Comparison of ENCODE assay signal across 14 cellular contexts in the genomic region with DNA sequence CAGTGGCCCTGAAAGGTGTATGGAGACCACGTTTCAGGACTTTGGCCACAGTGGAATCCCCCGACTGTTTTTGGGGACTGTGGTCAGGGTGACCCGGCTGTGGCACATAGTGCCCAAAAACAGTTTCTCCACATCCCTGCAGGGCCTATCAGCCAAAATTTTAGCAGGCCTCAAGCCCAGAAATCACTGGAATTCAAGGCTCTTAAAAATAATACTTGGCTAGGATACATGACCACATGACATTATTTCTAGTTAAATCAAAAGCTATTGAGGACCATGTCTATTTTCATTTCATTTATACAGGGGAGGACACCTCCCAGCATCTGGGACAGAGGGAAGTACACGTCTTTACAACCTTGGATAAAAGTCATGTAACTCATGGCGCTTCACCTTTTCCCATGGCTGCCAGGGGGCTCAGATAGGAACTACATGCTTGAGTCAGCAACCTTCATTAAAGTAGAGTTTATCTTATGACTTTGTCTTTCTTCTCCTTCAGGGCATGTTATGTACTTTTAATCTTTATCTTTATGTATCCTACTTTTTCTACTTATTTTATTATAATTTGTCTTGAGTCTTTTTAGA.
DNase-seq lines count a peak whose midpoint lies in the region; ATAC-seq, FAIRE-seq and TF ChIP-seq lines count a peak whose summit lies in the region.
"Had no signal": no experiment of that assay in that cellular context is flagged by ENCODE, and none has a peak within 500 bp of the region (broad histone marks: within the 10 kb centered on the region; RNA-seq: fewer than 3 reads in every experiment).

No MANE protein-coding gene starts in this region.

- ATAC-seq in right lobe of liver (no peak), HepG2 (no peak), GM18873 (IDR thresholded peaks at IDR 0.05; ENCODE audit: low FRiP score, unreplicated experiment) (no peak), HG02938 (IDR thresholded peaks at IDR 0.05; ENCODE audit: unreplicated experiment) (no peak)

- H3K27ac ChIP-seq in right lobe of liver (no peak overlapping the region), HepG2 (ENCODE audit: extremely low read length, insufficient read depth, low read length) (no peak overlapping the region), coronary artery (peak overlapping the region; percentile 95), osteoblast (ENCODE audit: low read depth, low read length) (peak overlapping the region; percentile 81)
- H3K27ac ChIP-seq: prostate gland had no signal

- H3K9me3 ChIP-seq in right lobe of liver (no peaks in the 10 kb centered on the region), HepG2 (ENCODE audit: low read length) (no peaks in the 10 kb centered on the region), osteoblast (ENCODE audit: low read depth, low read length) (no peaks in the 10 kb centered on the region)
- H3K9me3 ChIP-seq: prostate gland had no signal

- no peaks in the 10 kb centered on the region for H3K79me2 ChIP-seq in HepG2 (ENCODE audit: insufficient read depth, low read length)
- H3K79me2 ChIP-seq in osteoblast (ENCODE audit: insufficient read depth, low read length), result no peaks in the 10 kb centered on the region

- H3K4me1 ChIP-seq in right lobe of liver (no peaks in the 10 kb centered on the region), HepG2 (ENCODE audit: insufficient read depth, low read length) (peaks cover 30% of the 10 kb centered on the region), osteoblast (ENCODE audit: insufficient read depth, low read length) (peaks cover 53% of the 10 kb centered on the region)
- H3K4me1 ChIP-seq: prostate gland had no signal

- TF ChIP-seq RAD21 in HepG2 (CRISPR knock-in tag; IDR thresholded peaks at IDR 0.05), result no peak

- TF ChIP-seq EP300 in HepG2 (IDR thresholded peaks at IDR 0.05; ENCODE audit: low read depth in 2 of 2, low read length in 2 of 2) (no peak), HepG2 (CRISPR knock-in tag; IDR thresholded peaks at IDR 0.05; ENCODE audit: borderline replicate concordance) (no peak)

- H3K36me3 ChIP-seq in right lobe of liver (no peaks in the 10 kb centered on the region), HepG2 (replicated peaks in 1 of 2; ENCODE audit: control insufficient read depth in 1 of 2, insufficient read depth in 2 of 2, low read length in 2 of 2) (no peaks in the 10 kb centered on the region), osteoblast (ENCODE audit: insufficient read depth, low read length) (no peaks in the 10 kb centered on the region)
- H3K36me3 ChIP-seq: prostate gland had no signal

- FAIRE-seq in HepG2 (lab: Jason Lieb, UNC), result no peak

- intact Hi-C loops in right lobe of liver (cut with DNase I), result no loop called here
- intact Hi-C loops in HepG2 (cut with micrococcal nuclease; ENCODE audit: unreplicated experiment), result no loop called here

- no peaks in the 10 kb centered on the region for H3K27me3 ChIP-seq in right lobe of liver
- peaks cover 2 to 5% of the 10 kb centered on the region in 2 experiments; a peak in 3 of 5 replicates for H3K27me3 ChIP-seq in HepG2 (ENCODE audit: control insufficient read depth in 1 of 2, insufficient read depth in 2 of 2, low read length in 2 of 2)
- H3K27me3 ChIP-seq in osteoblast (ENCODE audit: insufficient read depth, low read length), result no peaks in the 10 kb centered on the region

- POLR2A ChIA-PET in HepG2 (lab: Yijun Ruan, JAX), result interaction anchor here (1.2 to 2.0 kb wide), 2 partner anchors 9 to 14 kb away, joined by 3 to 7 read pairs; no protein-coding TSS in a partner anchor
- POLR2A ChIA-PET in HEK293T (lab: Yijun Ruan, JAX), result no interaction called here

- H3K4me2 ChIP-seq in HepG2 (ENCODE audit: low read depth, low read length) (no peak overlapping the region), osteoblast (ENCODE audit: insufficient read depth, low read length) (no peak overlapping the region)

- H3K9ac ChIP-seq in HepG2 (ENCODE audit: insufficient read depth, low read depth, low read length), result no peak overlapping the region

- in situ Hi-C loops in HepG2 (cut with HindIII; ENCODE audit: extremely low pct_ligation_motif_present, low pct_unique_long_range_greater_than_20kb), result no loop called here

- H3K4me3 ChIP-seq in right lobe of liver (no peak overlapping the region), HepG2 (replicated peaks in 1 of 3; ENCODE audit: insufficient read depth in 1 of 3, low read depth in 2 of 3, low read length in 3 of 3) (no peak overlapping the region), coronary artery (no peak overlapping the region), osteoblast (ENCODE audit: insufficient read depth, low read length) (no peak overlapping the region)
- H3K4me3 ChIP-seq: prostate gland had no signal

- H4K20me1 ChIP-seq in HepG2 (ENCODE audit: insufficient read depth, low read length), result no peaks in the 10 kb centered on the region
- no peaks in the 10 kb centered on the region for H4K20me1 ChIP-seq in osteoblast (ENCODE audit: insufficient read depth, low read length)

- CTCF ChIA-PET in HepG2 (lab: Yijun Ruan, JAX; ENCODE audit: low intra/inter-chr PET ratio, low total read pairs), result no interaction called here
- CTCF ChIA-PET in HEK293T (lab: Yijun Ruan, JAX), result no interaction called here

- DNase-seq in right lobe of liver, result peak in 2 of 3 donors; percentile 37 to 39
- DNase-seq in HepG2 (ENCODE audit: low spot score), result no peak
- peak; percentile 54 for DNase-seq in coronary artery (ENCODE audit: low spot score)
- no peak for DNase-seq in osteoblast (ENCODE audit: insufficient read length, low spot score, missing footprints)
- DNase-seq in AG08396 (ENCODE audit: low spot score), result no peak
- DNase-seq in HEK293T (ENCODE audit: extremely low spot score), result no peak
- DNase-seq: activated CD4-positive, alpha-beta T cell treated with anti-CD3 and anti-CD28 coated beads, Interleukin-2, amount 50 U/mL, for 4 hours; activated T-cell treated with anti-CD3 and anti-CD28 coated beads, Interleukin-2, amount 50 U/mL, for 48 hours; naive thymus-derived CD4-positive, alpha-beta T cell; NCI-H187; stimulated activated naive CD4-positive, alpha-beta T cell treated with Interleukin-2 at 50 U/mL for 16 hours had no signal

- H2AFZ ChIP-seq in HepG2 (ENCODE audit: low read length) (no peak overlapping the region), osteoblast (ENCODE audit: low read length) (no peak overlapping the region)

- TF ChIP-seq CTCF in right lobe of liver (IDR thresholded peaks at IDR 0.05), result no peak
- no peak for TF ChIP-seq CTCF in HepG2 (CRISPR knock-in tag; IDR thresholded peaks at IDR 0.05)
- TF ChIP-seq CTCF in coronary artery (IDR thresholded peaks at IDR 0.05), result no peak
- TF ChIP-seq CTCF in osteoblast (IDR thresholded peaks at IDR 0.05; ENCODE audit: extremely low read depth, low read depth, low read length), result no peak

- 67% methylated on average over 5 of the region's 5 CpGs for WGBS in right lobe of liver (ENCODE audit: insufficient coverage, low coverage, low lambda C conversion rate, missing lambda C conversion rate)
- WGBS in HepG2 (ENCODE audit: low lambda C conversion rate), result 60% methylated on average over 5 of the region's 5 CpGs

- no TSS peak for BruUV-seq in HepG2 (replicated peaks; lab: Mats Ljungman, UMichigan)

- TF ChIP-seq POLR2A in right lobe of liver (IDR thresholded peaks at IDR 0.05) (no peak), HepG2 (IDR thresholded peaks at IDR 0.05; ENCODE audit: insufficient read depth in 1 of 2, low read depth in 2 of 2, low read length in 2 of 2) (no peak)

TF ChIP-seq in HepG2, 621 proteins besides CTCF, POLR2A, EP300 and RAD21 (continues in another document):
- no peak for TF ChIP-seq ETV5 (CRISPR knock-in tag; IDR thresholded peaks at IDR 0.05; ENCODE audit: borderline replicate concordance)
- no peak for TF ChIP-seq TAF1 (CRISPR knock-in tag; IDR thresholded peaks at IDR 0.05)
- TF ChIP-seq, protein P1, sequence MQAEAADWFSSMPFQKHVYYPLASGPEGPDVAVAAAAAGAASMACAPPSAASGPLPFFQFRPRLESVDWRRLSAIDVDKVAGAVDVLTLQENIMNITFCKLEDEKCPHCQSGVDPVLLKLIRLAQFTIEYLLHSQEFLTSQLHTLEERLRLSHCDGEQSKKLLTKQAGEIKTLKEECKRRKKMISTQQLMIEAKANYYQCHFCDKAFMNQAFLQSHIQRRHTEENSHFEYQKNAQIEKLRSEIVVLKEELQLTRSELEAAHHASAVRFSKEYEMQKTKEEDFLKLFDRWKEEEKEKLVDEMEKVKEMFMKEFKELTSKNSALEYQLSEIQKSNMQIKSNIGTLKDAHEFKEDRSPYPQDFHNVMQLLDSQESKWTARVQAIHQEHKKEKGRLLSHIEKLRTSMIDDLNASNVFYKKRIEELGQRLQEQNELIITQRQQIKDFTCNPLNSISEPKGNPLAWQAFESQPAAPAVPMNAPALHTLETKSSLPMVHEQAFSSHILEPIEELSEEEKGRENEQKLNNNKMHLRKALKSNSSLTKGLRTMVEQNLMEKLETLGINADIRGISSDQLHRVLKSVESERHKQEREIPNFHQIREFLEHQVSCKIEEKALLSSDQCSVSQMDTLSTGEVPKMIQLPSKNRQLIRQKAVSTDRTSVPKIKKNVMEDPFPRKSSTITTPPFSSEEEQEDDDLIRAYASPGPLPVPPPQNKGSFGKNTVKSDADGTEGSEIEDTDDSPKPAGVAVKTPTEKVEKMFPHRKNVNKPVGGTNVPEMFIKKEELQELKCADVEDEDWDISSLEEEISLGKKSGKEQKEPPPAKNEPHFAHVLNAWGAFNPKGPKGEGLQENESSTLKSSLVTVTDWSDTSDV (CRISPR knock-in tag; IDR thresholded peaks at IDR 0.05), result no peak

TF ChIP-seq in HEK293T, 16 proteins besides CTCF, POLR2A, EP300 and RAD21:
- TF ChIP-seq SP1 (IDR thresholded peaks at IDR 0.05) (no peak), CTBP1 (IDR thresholded peaks at IDR 0.05; ENCODE audit: borderline replicate concordance) (no peak), TARDBP (IDR thresholded peaks at IDR 0.05) (no peak), ZNF384 (IDR thresholded peaks at IDR 0.05) (no peak), L3MBTL2 (conservative IDR thresholded peaks at IDR 0.05) (no peak), NFRKB (IDR thresholded peaks at IDR 0.05) (no peak), BHLHE40 (IDR thresholded peaks at IDR 0.05; ENCODE audit: borderline replicate concordance) (no peak), SUZ12 (IDR thresholded peaks at IDR 0.05) (no peak), FOXK2 (IDR thresholded peaks at IDR 0.05) (no peak), ARNT (IDR thresholded peaks at IDR 0.05) (no peak), ELF4 (IDR thresholded peaks at IDR 0.05) (no peak), FOXA1 (IDR thresholded peaks at IDR 0.05) (no peak)

Comparison
In these comparisons a context has a peak if more than half of its experiments do, and no peak if none do; other contexts are left out.
1. DNase-seq: peak in right lobe of liver (2 of 3) and coronary artery (single experiment); none in HepG2 (single experiment), osteoblast (single experiment), AG08396 (single experiment) and HEK293T (single experiment).
2. H3K27ac ChIP-seq: peak in coronary artery (2 of 2) and osteoblast (single experiment); none in right lobe of liver (0 of 3) and HepG2 (single experiment).